ENCODE assay signal across 15 cellular contexts in the genomic region with DNA sequence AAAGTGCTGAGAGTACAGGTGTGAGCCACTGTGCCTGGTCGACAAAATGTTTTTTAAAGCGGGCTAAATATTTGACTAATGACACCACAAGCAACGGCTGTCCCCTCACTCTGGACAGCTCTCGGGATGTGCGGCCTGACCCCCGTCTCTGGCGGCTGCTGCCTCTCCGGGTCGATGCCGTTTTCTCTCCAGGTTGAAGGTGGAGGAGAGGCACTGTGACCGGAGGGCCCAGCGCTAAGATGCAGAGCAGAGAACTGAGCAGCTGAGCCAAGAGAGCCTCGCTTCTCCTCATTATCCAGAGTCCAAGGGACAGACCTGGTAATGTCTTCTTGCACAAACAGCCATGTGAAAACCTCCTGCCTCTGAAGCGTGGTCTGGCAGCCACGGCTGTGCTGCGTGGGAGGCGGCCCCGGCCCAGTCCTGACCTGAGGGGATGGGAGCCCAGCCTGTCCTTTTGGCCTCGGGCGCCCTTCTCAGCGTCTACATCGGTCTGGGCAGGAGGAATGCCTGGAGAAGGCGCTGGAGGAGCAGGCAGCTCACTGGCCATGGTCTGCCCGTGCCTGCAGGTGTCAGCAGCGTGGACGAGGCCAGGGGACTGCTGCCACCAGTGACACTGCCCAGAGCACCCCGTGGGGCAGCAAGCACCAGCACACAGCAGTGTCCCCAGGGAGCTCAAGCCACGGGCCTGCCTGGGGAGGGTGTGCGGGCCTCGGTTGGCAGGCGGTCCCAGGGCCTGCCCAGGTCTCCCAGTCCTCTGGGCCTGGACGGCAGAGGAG. TPM values are rescaled to one million over a fixed set of nuclear protein-coding genes. Genes with fewer than 3 reads are reported as not detected.
DNase-seq lines count a peak whose midpoint lies in the region; ATAC-seq and TF ChIP-seq lines count a peak whose summit lies in the region.
"Had no signal": no experiment of that assay in that cellular context is flagged by ENCODE, and none has a peak within 500 bp of the region (broad histone marks: within the 10 kb centered on the region; RNA-seq: fewer than 3 reads in every experiment).

No MANE protein-coding gene starts in this region.

- no peaks in the 10 kb centered on the region for H3K36me3 Mint-ChIP-seq in activated naive CD4-positive, alpha-beta T cell treated with anti-CD3 and anti-CD28 coated beads, Interleukin-2, amount 10 ng/mL, durations not matched to agents 7 days and 5 days
- H3K36me3 Mint-ChIP-seq: activated CD4-positive, alpha-beta memory T cell treated with anti-CD3 and anti-CD28 coated beads for 36 hours; CD4-positive, CD25-positive, alpha-beta regulatory T cell; naive B cell had no signal

- H3K4me3 Mint-ChIP-seq in activated naive CD4-positive, alpha-beta T cell treated with anti-CD3 and anti-CD28 coated beads, Interleukin-2, amount 10 ng/mL, durations not matched to agents 7 days and 5 days, result no peak overlapping the region
- H3K4me3 Mint-ChIP-seq: activated CD4-positive, alpha-beta memory T cell treated with anti-CD3 and anti-CD28 coated beads for 36 hours; activated T-helper 1 cell treated with anti-CD3 and anti-CD28 coated beads, Interleukin-12 subunit alpha, Interleukin-12 subunit beta, Interleukin-2, Interleukin-4 antibody, amounts not matched to agents 30 ng/mL and 10 ng/mL and 1 ng/mL, durations not matched to agents 14 hours and 24 hours and 36 hours; CD4-positive, CD25-positive, alpha-beta regulatory T cell; effector memory CD8-positive, alpha-beta T cell; stimulated activated naive B cell treated with anti-CD40 and anti-IgM and Interleukin-4, amounts not matched to agents 10 μg/mL and 1 μg/mL and 100 μg/mL, for 72 hours had no signal

- no peak for TF ChIP-seq CTCF in left lung (IDR thresholded peaks at IDR 0.05)
- TF ChIP-seq CTCF in tibial artery (IDR thresholded peaks at IDR 0.05), result no peak

- H3K27me3 ChIP-seq in left lung (no peaks in the 10 kb centered on the region), tibial artery (no peaks in the 10 kb centered on the region)

- H3K4me1 ChIP-seq in left lung (peaks cover 4 to 6% of the 10 kb centered on the region in 2 donors), tibial artery (peaks cover 0 to 16% (median 12%) of the 10 kb centered on the region in 4 donors)

- ATAC-seq in left lung (peak; percentile 3), HG03432 (IDR thresholded peaks at IDR 0.05; ENCODE audit: unreplicated experiment) (no peak), HG03045 (IDR thresholded peaks at IDR 0.05; ENCODE audit: unreplicated experiment) (no peak)

- CTCF ChIA-PET in activated naive CD4-positive, alpha-beta T cell treated with anti-CD3 and anti-CD28 coated beads, Interleukin-2, amount 10 ng/mL, durations not matched to agents 7 days and 5 days (lab: Charles Lee), result interaction anchor here (0.6 to 9.8 kb wide), 21 partner anchors 10 to 528 kb away, joined by 3 to 217 read pairs (median 4); partner anchors contain the start of genes FAAP20, MORN1, PEX10 and RER1

- intact Hi-C loops in left lung (cut with DNase I), result loop anchor here in 1 of 2 donors (10.0 kb wide), 1 partner anchor 186 kb away; the partner anchor contains the start of gene FAAP20
- intact Hi-C loops in tibial artery (cut with DNase I; ENCODE audit: low total_unique reads), result loop anchor here (1.0 to 10.0 kb wide), 2 partner anchors 66 to 186 kb away; no protein-coding TSS in a partner anchor

- H3K36me3 ChIP-seq in left lung, result no peaks in the 10 kb centered on the region
- peaks cover 0 to 4% (median 0%) of the 10 kb centered on the region in 3 donors for H3K36me3 ChIP-seq in tibial artery

- DNase-seq in activated naive CD4-positive, alpha-beta T cell treated with anti-CD3 and anti-CD28 coated beads, Interleukin-2, amount 50 U/mL, for 16 hours, result peak; percentile 9
- DNase-seq in activated naive CD4-positive, alpha-beta T cell treated with anti-CD3 and anti-CD28 coated beads, Interleukin-2, amount 10 ng/mL, durations not matched to agents 7 days and 5 days, result no peak
- DNase-seq in cerebellum (ENCODE audit: low spot score) (peak; percentile 57), left lung (peak in 1 of 2 donors; percentile 76), tibial artery (no peak), HT-29 (ENCODE audit: low spot score) (no peak)
- DNase-seq: NCI-H1417 treated with DMSO at 0.1 percent for 48 hours had no signal

- H3K9me3 ChIP-seq in left lung, result no peaks in the 10 kb centered on the region
- no peaks in the 10 kb centered on the region for H3K9me3 ChIP-seq in tibial artery

- no peak overlapping the region for H3K4me3 ChIP-seq in left lung
- no peak overlapping the region for H3K4me3 ChIP-seq in tibial artery

- H3K4me1 Mint-ChIP-seq in activated naive CD4-positive, alpha-beta T cell treated with anti-CD3 and anti-CD28 coated beads, Interleukin-2, amount 10 ng/mL, durations not matched to agents 7 days and 5 days, result peaks cover 6% of the 10 kb centered on the region

- H3K27me3 Mint-ChIP-seq in activated naive CD4-positive, alpha-beta T cell treated with anti-CD3 and anti-CD28 coated beads, Interleukin-2, amount 10 ng/mL, durations not matched to agents 7 days and 5 days, result no peaks in the 10 kb centered on the region
- H3K27me3 Mint-ChIP-seq: activated CD4-positive, alpha-beta memory T cell treated with anti-CD3 and anti-CD28 coated beads for 36 hours; CD4-positive, CD25-positive, alpha-beta regulatory T cell; effector memory CD8-positive, alpha-beta T cell; naive B cell; stimulated activated naive B cell treated with anti-CD40 and anti-IgM and Interleukin-4, amounts not matched to agents 10 μg/mL and 1 μg/mL and 100 μg/mL, for 72 hours had no signal

- no peak overlapping the region for H3K27ac Mint-ChIP-seq in activated naive CD4-positive, alpha-beta T cell treated with anti-CD3 and anti-CD28 coated beads, Interleukin-2, amount 10 ng/mL, durations not matched to agents 7 days and 5 days
- H3K27ac Mint-ChIP-seq: activated CD4-positive, alpha-beta memory T cell treated with anti-CD3 and anti-CD28 coated beads for 36 hours; activated T-helper 1 cell treated with anti-CD3 and anti-CD28 coated beads, Interleukin-12 subunit alpha, Interleukin-12 subunit beta, Interleukin-2, Interleukin-4 antibody, amounts not matched to agents 30 ng/mL and 10 ng/mL and 1 ng/mL, durations not matched to agents 14 hours and 24 hours and 36 hours; CD4-positive, CD25-positive, alpha-beta regulatory T cell; stimulated activated naive B cell treated with anti-CD40 and anti-IgM and Interleukin-4, amounts not matched to agents 10 μg/mL and 1 μg/mL and 100 μg/mL, for 72 hours had no signal

- H3K27ac ChIP-seq in left lung (no peak overlapping the region), tibial artery (peak overlapping the region; percentile 48)

- H3K9me3 Mint-ChIP-seq in activated naive CD4-positive, alpha-beta T cell treated with anti-CD3 and anti-CD28 coated beads, Interleukin-2, amount 10 ng/mL, durations not matched to agents 7 days and 5 days, result no peaks in the 10 kb centered on the region
- H3K9me3 Mint-ChIP-seq: activated CD4-positive, alpha-beta memory T cell treated with anti-CD3 and anti-CD28 coated beads for 36 hours; activated T-helper 1 cell treated with anti-CD3 and anti-CD28 coated beads, Interleukin-12 subunit alpha, Interleukin-12 subunit beta, Interleukin-2, Interleukin-4 antibody, amounts not matched to agents 30 ng/mL and 10 ng/mL and 1 ng/mL, durations not matched to agents 14 hours and 24 hours and 36 hours; CD4-positive, CD25-positive, alpha-beta regulatory T cell; effector memory CD8-positive, alpha-beta T cell; naive B cell; stimulated activated naive B cell treated with anti-CD40 and anti-IgM and Interleukin-4, amounts not matched to agents 10 μg/mL and 1 μg/mL and 100 μg/mL, for 72 hours had no signal

RNA-seq across cellular contexts. Expression of gene MORN1, which starts 10.3 kb away (rescaled TPM):
- total RNA-seq in cerebellum (18.0 TPM), left lung (1 to 10 TPM; 7.5 to 9.8 TPM)
- 19.3 and 23.6 TPM in 2 replicates for total RNA-seq in HT-29 (2014; rRNA removed; shearing (Covaris generic))

RNA-seq across cellular contexts. Expression of gene RER1, which starts 10.6 kb away (rescaled TPM):
- total RNA-seq in cerebellum, result 32.4 TPM
- total RNA-seq in left lung, result 100 to 1,000 TPM; 163 to 167 TPM
- total RNA-seq in HT-29 (2014; rRNA removed; shearing (Covaris generic)), result 60.1 and 66.2 TPM in 2 replicates

RNA-seq across cellular contexts. Expression of gene PEX10, which starts 31.4 kb away (rescaled TPM):
- total RNA-seq in cerebellum, result 14.1 TPM
- total RNA-seq in left lung, result 10 to 100 TPM; 14.3 to 16.3 TPM
- 72.2 and 76.7 TPM in 2 replicates for total RNA-seq in HT-29 (2014; rRNA removed; shearing (Covaris generic))

Comparison
In these comparisons a context has a peak if more than half of its experiments do, and no peak if none do; other contexts are left out.
1. DNase-seq: peak in activated naive CD4-positive, alpha-beta T cell treated with anti-CD3 and anti-CD28 coated beads, Interleukin-2, amount 50 U/mL, for 16 hours (single experiment) and cerebellum (single experiment); none in activated naive CD4-positive, alpha-beta T cell treated with anti-CD3 and anti-CD28 coated beads, Interleukin-2, amount 10 ng/mL, durations not matched to agents 7 days and 5 days (single experiment), tibial artery (0 of 2) and HT-29 (single experiment).
2. H3K27ac ChIP-seq: peak in tibial artery (2 of 2); none in left lung (0 of 2).